ENCODE assay signal across 23 cellular contexts in genomic region chr6:1296542-1296941, GRCh38. TPM values are rescaled to one million over a fixed set of nuclear protein-coding genes. Genes with fewer than 3 reads are reported as not detected.
DNase-seq lines count a peak whose midpoint lies in the region; ATAC-seq, FAIRE-seq and TF ChIP-seq lines count a peak whose summit lies in the region.
"Had no signal": no experiment of that assay in that cellular context is flagged by ENCODE, and none has a peak within 500 bp of the region (broad histone marks: within the 10 kb centered on the region; RNA-seq: fewer than 3 reads in every experiment).

No MANE protein-coding gene starts in this region.

- FAIRE-seq in H54 (lab: Jason Lieb, UNC), result no peak
- FAIRE-seq: G401.6 had no signal

- H3K27ac ChIP-seq in prostate gland (peak overlapping the region; percentile 20 to 41), endodermal cell (ENCODE audit: low read depth, low read length) (no peak overlapping the region)
- H3K27ac ChIP-seq: KMS-11, neural progenitor cell, SJCRH30 had no signal

- peak overlapping the region; percentile 80 for H3K27ac Mint-ChIP-seq in Caco-2 (ENCODE audit: unreplicated experiment)
- H3K27ac Mint-ChIP-seq in endodermal cell, result no peak overlapping the region
- H3K27ac Mint-ChIP-seq: activated naive CD4-positive, alpha-beta T cell treated with anti-CD3 and anti-CD28 coated beads, Interleukin-2, amount 50 U/mL, for 24 hours; neural progenitor cell; stimulated activated memory B cell treated with anti-CD40 and anti-IgM and Interleukin-4, amounts not matched to agents 10 μg/mL and 1 μg/mL and 100 μg/mL, for 72 hours had no signal

- DNase-seq in Caco-2 (no peak), NCI-H226 (peak; percentile 26), prostate gland (ENCODE audit: low spot score) (no peak), left cardiac atrium (no peak), pons (ENCODE audit: low spot score) (no peak), endodermal cell (no peak), H54 (ENCODE audit: insufficient read length, low spot score) (no peak)
- DNase-seq: activated T-cell treated with anti-CD3 and anti-CD28 coated beads, Interleukin-2, amount 50 U/mL, for 48 hours; dermis blood vessel endothelial cell; kidney glomerular epithelial cell; midbrain; NCI-H1105 treated with DMSO at 0.1 percent for 48 hours; NCI-H69; OCI-M1; retina; SJCRH30 had no signal

- WGBS in prostate gland, result 60% methylated on average over 4 of the region's 4 CpGs
- 87 to 93% methylated on average over 4 of the region's 4 CpGs for WGBS in endodermal cell (ENCODE audit: insufficient coverage in 1 of 2, insufficient read length in 1 of 2), 2 experiments

- peak; percentile 61 for ATAC-seq in esophagus mucosa
- no peak for ATAC-seq in left cardiac atrium
- ATAC-seq: stimulated activated memory B cell treated with anti-CD40 and anti-IgM and Interleukin-4, amounts not matched to agents 10 μg/mL and 1 μg/mL and 100 μg/mL, for 72 hours had no signal

- TF ChIP-seq CTCF in Caco-2 (IDR thresholded peaks at IDR 0.05; ENCODE audit: insufficient read depth in 1 of 2, low read depth in 1 of 2, low read length in 1 of 2, severe bottlenecking in 1 of 2, unreplicated experiment in 1 of 2), result no peak
- TF ChIP-seq CTCF in prostate gland (IDR thresholded peaks at IDR 0.05), result no peak
- no peak for TF ChIP-seq CTCF in endodermal cell (conservative IDR thresholded peaks at IDR 0.05)

- CTCF ChIA-PET in Caco-2 (lab: Charles Lee), result no interaction called here

- TF ChIP-seq POLR2A in prostate gland (IDR thresholded peaks at IDR 0.05), result no peak
- TF ChIP-seq POLR2A in H54 (IDR thresholded peaks at IDR 0.05; ENCODE audit: low read depth, low read length), result no peak

- H3K4me3 ChIP-seq in Caco-2 (ENCODE audit: low read depth, low read length), result no peak overlapping the region
- no peak overlapping the region for H3K4me3 ChIP-seq in prostate gland
- no peak overlapping the region for H3K4me3 ChIP-seq in endodermal cell (ENCODE audit: low read length)
- H3K4me3 ChIP-seq: neural progenitor cell, SJCRH30 had no signal

- H3K9ac ChIP-seq in endodermal cell (ENCODE audit: extremely low read depth, low read length, poor library complexity, severe bottlenecking), result no peak overlapping the region
- H3K9ac ChIP-seq: KMS-11, neural progenitor cell had no signal

- no TSS peak for BruUV-seq in Caco-2 (replicated peaks; lab: Mats Ljungman, UMichigan)

- POLR2A ChIA-PET in Caco-2 (lab: Charles Lee), result interaction anchor here (1.5 kb wide), 1 partner anchor 15 kb away, joined by 6 read pairs; the partner anchor contains the start of gene FOXQ1

- H3K9me3 Mint-ChIP-seq in Caco-2 (ENCODE audit: unreplicated experiment), result peaks cover 13% of the 10 kb centered on the region
- H3K9me3 Mint-ChIP-seq in endodermal cell, result no peaks in the 10 kb centered on the region
- H3K9me3 Mint-ChIP-seq: activated naive CD4-positive, alpha-beta T cell treated with anti-CD3 and anti-CD28 coated beads, Interleukin-2, amount 50 U/mL, for 24 hours had no signal

- peaks cover 25% of the 10 kb centered on the region for H3K4me1 ChIP-seq in Caco-2
- peaks cover 4% of the 10 kb centered on the region for H3K4me1 ChIP-seq in prostate gland (replicated peaks)
- H3K4me1 ChIP-seq in endodermal cell (ENCODE audit: control insufficient read depth, insufficient read depth, low read length), result no peaks in the 10 kb centered on the region
- H3K4me1 ChIP-seq: neural progenitor cell, SJCRH30 had no signal

- H3K9me3 ChIP-seq in Caco-2 (peaks cover 4% of the 10 kb centered on the region; the same call in 1 of the 2 replicates), prostate gland (no peaks in the 10 kb centered on the region), endodermal cell (ENCODE audit: control insufficient read depth, low read length) (no peaks in the 10 kb centered on the region)
- H3K9me3 ChIP-seq: SJCRH30 had no signal

- H3K36me3 Mint-ChIP-seq in Caco-2 (ENCODE audit: insufficient read depth, unreplicated experiment) (peaks cover 5% of the 10 kb centered on the region), endodermal cell (ENCODE audit: low read depth) (no peaks in the 10 kb centered on the region)
- H3K36me3 Mint-ChIP-seq: activated naive CD4-positive, alpha-beta T cell treated with anti-CD3 and anti-CD28 coated beads, Interleukin-2, amount 50 U/mL, for 24 hours; neural progenitor cell; stimulated activated memory B cell treated with anti-CD40 and anti-IgM and Interleukin-4, amounts not matched to agents 10 μg/mL and 1 μg/mL and 100 μg/mL, for 72 hours had no signal

- H3K4me3 Mint-ChIP-seq in Caco-2 (ENCODE audit: unreplicated experiment) (peak overlapping the region; percentile 20), endodermal cell (no peak overlapping the region)
- H3K4me3 Mint-ChIP-seq: activated naive CD4-positive, alpha-beta T cell treated with anti-CD3 and anti-CD28 coated beads, Interleukin-2, amount 50 U/mL, for 24 hours; neural progenitor cell; stimulated activated memory B cell treated with anti-CD40 and anti-IgM and Interleukin-4, amounts not matched to agents 10 μg/mL and 1 μg/mL and 100 μg/mL, for 72 hours had no signal

- intact Hi-C loops in Caco-2 (cut with micrococcal nuclease; ENCODE audit: unreplicated experiment), result loop anchor here (1.0 kb wide), 1 partner anchor 33 kb away; no protein-coding TSS in a partner anchor
- intact Hi-C loops in prostate gland (cut with DNase I), result no loop called here
- intact Hi-C loops in left cardiac atrium (cut with DNase I), result no loop called here

- H3K4me1 Mint-ChIP-seq in Caco-2 (ENCODE audit: low read depth, unreplicated experiment) (peaks cover 28% of the 10 kb centered on the region), endodermal cell (no peaks in the 10 kb centered on the region)
- H3K4me1 Mint-ChIP-seq: activated naive CD4-positive, alpha-beta T cell treated with anti-CD3 and anti-CD28 coated beads, Interleukin-2, amount 50 U/mL, for 24 hours; neural progenitor cell; stimulated activated memory B cell treated with anti-CD40 and anti-IgM and Interleukin-4, amounts not matched to agents 10 μg/mL and 1 μg/mL and 100 μg/mL, for 72 hours had no signal

- H3K27me3 Mint-ChIP-seq in Caco-2 (ENCODE audit: insufficient read depth, unreplicated experiment) (no peaks in the 10 kb centered on the region), endodermal cell (ENCODE audit: insufficient read depth) (peaks cover 2% of the 10 kb centered on the region)

- H3K27me3 ChIP-seq in Caco-2 (replicated peaks; ENCODE audit: control insufficient read depth, insufficient read depth, low read length) (no peaks in the 10 kb centered on the region), prostate gland (replicated peaks; ENCODE audit: insufficient read depth) (no peaks in the 10 kb centered on the region), endodermal cell (ENCODE audit: control insufficient read depth, insufficient read depth, low read length, poor library complexity, severe bottlenecking) (no peaks in the 10 kb centered on the region)
- H3K27me3 ChIP-seq: SJCRH30 had no signal

- H3K36me3 ChIP-seq in Caco-2 (ENCODE audit: control insufficient read depth, insufficient read depth, low read length), result no peaks in the 10 kb centered on the region
- H3K36me3 ChIP-seq in prostate gland, result no peaks in the 10 kb centered on the region
- no peaks in the 10 kb centered on the region for H3K36me3 ChIP-seq in endodermal cell (ENCODE audit: control insufficient read depth, insufficient read depth, low read length)
- H3K36me3 ChIP-seq: neural progenitor cell, SJCRH30 had no signal

RNA-seq across cellular contexts. Expression of gene FOXQ1, which starts 15.4 kb away (rescaled TPM):
- total RNA-seq in Caco-2 (2022) (170 and 191 TPM in 2 replicates), esophagus mucosa (10.0 TPM), prostate gland (10 to 100 TPM; 20.3 to 38.6 TPM), left cardiac atrium (not detected), endodermal cell (10 to 100 TPM in 1 of 2 donors, 1 to 10 TPM in 1; 7.8 to 41.3 TPM)
- 13.9 TPM for polyA plus RNA-seq in endodermal cell (2013, experiment 1 of 2)
- polyA plus RNA-seq in endodermal cell (2013, experiment 2 of 2), result 19.2 TPM
- total RNA-seq: dermis blood vessel endothelial cell; SJCRH30; T-helper 2 cell treated with Interferon-gamma antibody and Interleukin-4, amounts not matched to agents 100 ng/mL and 5 ng/mL, for 36 hours had no signal

Comparison
In these comparisons a context has a peak if more than half of its experiments do, and no peak if none do; other contexts are left out.
1. RNA of gene FOXQ1, which starts 15.4 kb away (total RNA-seq): 170 to 191 TPM in Caco-2, 7.8 to 41.3 TPM in endodermal cell, 20.3 to 38.6 TPM in prostate gland and 10.0 TPM in esophagus mucosa (single experiment); not detected in left cardiac atrium; every median in the first group is over 4 times any median in the second.